8 cellular contexts compared by ENCODE assay signal in the genomic region with DNA sequence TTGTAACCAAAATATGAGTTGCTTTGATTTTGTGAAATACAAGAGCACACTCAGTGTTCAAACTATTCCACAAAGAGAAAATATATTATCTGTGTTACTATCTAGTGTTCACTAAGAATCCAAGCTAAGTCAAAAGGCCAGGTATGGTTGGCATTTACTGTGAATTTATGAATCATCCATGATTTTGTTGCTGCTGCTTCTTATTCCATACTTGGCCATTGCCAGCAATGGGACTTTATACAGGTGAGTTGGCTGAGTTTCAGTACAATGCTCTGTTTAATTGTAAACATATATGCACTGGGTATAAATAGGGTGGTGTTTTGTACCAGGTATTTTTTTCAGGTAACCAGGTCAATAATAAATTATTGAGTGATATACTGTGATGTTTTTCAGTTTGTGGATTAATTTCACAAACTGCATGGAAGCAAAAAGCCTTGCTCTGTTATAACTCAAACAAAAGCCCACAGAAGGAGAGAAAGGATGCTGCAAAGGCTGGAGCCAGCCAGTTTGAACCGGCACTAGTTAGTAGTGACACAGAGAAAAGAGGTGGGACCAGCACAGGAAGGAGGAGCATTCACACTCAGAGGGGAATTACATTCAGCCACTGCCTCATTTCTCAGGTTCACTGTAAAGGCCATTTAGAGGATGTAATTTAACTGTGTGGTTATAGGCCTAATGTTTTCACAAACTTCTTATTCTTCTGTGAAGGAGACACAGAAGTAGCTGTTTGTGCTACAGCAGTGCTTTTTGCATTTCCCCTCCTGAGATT.
DNase-seq lines count a peak whose midpoint lies in the region; TF ChIP-seq lines count a peak whose summit lies in the region.

No MANE protein-coding gene starts in this region.

- H3K36me3 ChIP-seq in HAP-1 (replicated peaks) = no peaks in the 10 kb centered on the region
- no peaks in the 10 kb centered on the region for H3K36me3 ChIP-seq in MM.1S (replicated peaks; ENCODE audit: insufficient read depth, low read length)
- H3K36me3 ChIP-seq in hepatocyte (replicated peaks; ENCODE audit: insufficient read depth, low read depth) = no peaks in the 10 kb centered on the region
- H3K36me3 ChIP-seq in spleen = no peaks in the 10 kb centered on the region

- H4K20me1 ChIP-seq in MM.1S (ENCODE audit: insufficient read depth, low read length) = no peaks in the 10 kb centered on the region
- no peaks in the 10 kb centered on the region for H4K20me1 ChIP-seq in hepatocyte (ENCODE audit: insufficient read depth, poor library complexity, severe bottlenecking)

- no peaks in the 10 kb centered on the region for H3F3A ChIP-seq in MM.1S (ENCODE audit: insufficient read depth, low read length)

- peak; percentile 50 for DNase-seq in DMS 273 (lab: John Stamatoyannopoulos, UW; ENCODE audit: unreplicated experiment)
- no peak for DNase-seq in DMS 273 treated with DMSO at 0.1 percent for 48 hours (lab: John Stamatoyannopoulos, UW)
- peak; percentile 75 to 77 for DNase-seq in HAP-1 (ENCODE audit: low spot score in 2 of 2)
- peak; percentile 58 for DNase-seq in MM.1S
- peak; percentile 28 to 43 for DNase-seq in activated CD4-positive, alpha-beta T cell treated with anti-CD3 and anti-CD28 coated beads, Interleukin-2, amount 50 U/mL, for 48 hours
- peak; percentile 80 for DNase-seq in hepatocyte (ENCODE audit: low spot score)
- DNase-seq in stimulated activated CD4-positive, alpha-beta T cell treated with anti-CD3 and anti-CD28 coated beads, Interleukin-2, amount 100 ng/mL, for 48 hours = peak; percentile 4 to 11
- no peak for DNase-seq in spleen

- H2AFZ ChIP-seq in MM.1S (ENCODE audit: low read length) (0 out of 2 replicates have a peak overlapping the region, but pooled peaks have one; percentile 8), hepatocyte (no peak overlapping the region)

- no peaks in the 10 kb centered on the region for H3K27me3 ChIP-seq in HAP-1 (ENCODE audit: low read depth)
- H3K27me3 ChIP-seq in MM.1S (replicated peaks; ENCODE audit: insufficient read depth, low read length) = no peaks in the 10 kb centered on the region
- no peaks in the 10 kb centered on the region for H3K27me3 ChIP-seq in hepatocyte
- no peaks in the 10 kb centered on the region for H3K27me3 ChIP-seq in spleen (replicated peaks in 1 of 7)

- in situ Hi-C loops in HAP-1 (cut with MboI; ENCODE audit: low sequenced_read_pairs) = no loop called here

- WGBS in hepatocyte (ENCODE audit: low lambda C conversion rate, missing lambda C conversion rate) = 7% methylated on average over 1 of the region's 1 CpG
- 21 to 36% (median 30%) methylated on average over 1 of the region's 1 CpG for WGBS in spleen, 5 donors

- intact Hi-C loops in spleen (cut with DNase I; ENCODE audit: low total_unique reads) = no loop called here

- H3K27ac ChIP-seq in MM.1S (ENCODE audit: low read length) (no peak overlapping the region), hepatocyte (peak overlapping the region; percentile 77), spleen (no peak overlapping the region)

- no peaks in the 10 kb centered on the region for H3K9me3 ChIP-seq in HAP-1
- H3K9me3 ChIP-seq in MM.1S (replicated peaks; ENCODE audit: insufficient read depth, low read length) = no peaks in the 10 kb centered on the region
- no peaks in the 10 kb centered on the region for H3K9me3 ChIP-seq in hepatocyte (ENCODE audit: low read depth)
- H3K9me3 ChIP-seq in spleen = no peaks in the 10 kb centered on the region

- H3K79me2 ChIP-seq in MM.1S (ENCODE audit: low read length) = no peaks in the 10 kb centered on the region
- H3K79me2 ChIP-seq in hepatocyte = no peaks in the 10 kb centered on the region

- TF ChIP-seq POLR2A in spleen (IDR thresholded peaks at IDR 0.05) = no peak

- H3K4me3 ChIP-seq in HAP-1 (no peak overlapping the region), MM.1S (ENCODE audit: low read length) (no peak overlapping the region), hepatocyte (no peak overlapping the region), spleen (no peak overlapping the region)

- TF ChIP-seq CTCF in MM.1S (IDR thresholded peaks at IDR 0.05; ENCODE audit: low read length) (no peak), hepatocyte (IDR thresholded peaks at IDR 0.05; ENCODE audit: poor library complexity) (no peak), spleen (IDR thresholded peaks at IDR 0.05 in 8 of 11, conservative IDR thresholded peaks at IDR 0.05 in 3 of 11) (no peak)

- H3K4me2 ChIP-seq in MM.1S (ENCODE audit: low read depth, low read length) (no peak overlapping the region), hepatocyte (no peak overlapping the region)

- H3K4me1 ChIP-seq in HAP-1 = peaks cover 24% of the 10 kb centered on the region
- H3K4me1 ChIP-seq in MM.1S (ENCODE audit: low read length) = no peaks in the 10 kb centered on the region
- H3K4me1 ChIP-seq in hepatocyte (ENCODE audit: insufficient read depth) = peaks cover 19% of the 10 kb centered on the region
- peaks cover 0 to 6% (median 0%) of the 10 kb centered on the region in 6 donors for H3K4me1 ChIP-seq in spleen

- H3K9ac ChIP-seq in MM.1S (ENCODE audit: low read length) = no peak overlapping the region

- H3K9me2 ChIP-seq in MM.1S (replicated peaks; ENCODE audit: insufficient read depth, low read length) (no peaks in the 10 kb centered on the region), hepatocyte (replicated peaks; ENCODE audit: insufficient read depth) (no peaks in the 10 kb centered on the region)

Comparison
In these comparisons a context has a peak if more than half of its experiments do, and no peak if none do; other contexts are left out.
1. DNase-seq: peak in DMS 273 (single experiment), HAP-1 (2 of 2), MM.1S (single experiment), activated CD4-positive, alpha-beta T cell treated with anti-CD3 and anti-CD28 coated beads, Interleukin-2, amount 50 U/mL, for 48 hours (2 of 2), hepatocyte (single experiment) and stimulated activated CD4-positive, alpha-beta T cell treated with anti-CD3 and anti-CD28 coated beads, Interleukin-2, amount 100 ng/mL, for 48 hours (2 of 2); none in DMS 273 treated with DMSO at 0.1 percent for 48 hours (single experiment) and spleen (single experiment).